8 cellular contexts compared by ENCODE assay signal in genomic region chr6:44312901-44313788, GRCh38. TPM values are rescaled to one million over a fixed set of nuclear protein-coding genes. Genes with fewer than 3 reads are reported as not detected.
DNase-seq lines count a peak whose midpoint lies in the region; ATAC-seq, FAIRE-seq and TF ChIP-seq lines count a peak whose summit lies in the region.

Gene AARS2, minus strand, starts transcription at chr6:44313347. Its CDS starts 24 bp downstream, at chr6:44313323.

- peak within 1 kb of the TSS; percentile 93 for H3K27ac Mint-ChIP-seq in T-helper 1 cell treated with Interleukin-12 subunit alpha and Interleukin-12 subunit beta and Interleukin-4 antibody, amounts not matched to agents 30 μg/mL and 1 μg/mL, for 36 hours

- H3K36me3 ChIP-seq in right atrium auricular region: peaks cover 31% of the 10 kb centered on the region
- H3K36me3 ChIP-seq in psoas muscle (ENCODE audit: insufficient read depth in 1 of 2, low read depth in 1 of 2): peaks cover 0 to 36% of the 10 kb centered on the region in 2 donors

- FAIRE-seq in urothelium cell line (lab: Jason Lieb, UNC): peak; percentile 61

- peak within 1 kb of the TSS; percentile 68 to 77 for H3K27ac ChIP-seq in right atrium auricular region
- peak within 1 kb of the TSS; percentile 74 for H3K27ac ChIP-seq in psoas muscle

- H3K36me3 Mint-ChIP-seq in T-helper 1 cell treated with Interleukin-12 subunit alpha and Interleukin-12 subunit beta and Interleukin-4 antibody, amounts not matched to agents 30 μg/mL and 1 μg/mL, for 36 hours (ENCODE audit: low read depth): peaks cover 15% of the 10 kb centered on the region

- no peaks in the 10 kb centered on the region for H3K9me3 ChIP-seq in right atrium auricular region
- no peaks in the 10 kb centered on the region for H3K9me3 ChIP-seq in psoas muscle

- peak within 1 kb of the TSS; percentile 87 to 98 for H3K4me3 ChIP-seq in right atrium auricular region
- peak within 1 kb of the TSS; percentile 95 for H3K4me3 ChIP-seq in psoas muscle

- H3K27me3 ChIP-seq in right atrium auricular region (no peaks in the 10 kb centered on the region), psoas muscle (ENCODE audit: insufficient read depth in 3 of 3, low read length in 2 of 3) (no peaks in the 10 kb centered on the region)

- TF ChIP-seq CTCF in GM13977 (IDR thresholded peaks at IDR 0.05; ENCODE audit: extremely low read depth, insufficient read depth, missing control alignments) (peak; percentile 98), right atrium auricular region (IDR thresholded peaks at IDR 0.05) (peak; percentile 97 to 98), psoas muscle (IDR thresholded peaks at IDR 0.05) (peak; percentile 97)

- WGBS in psoas muscle, 3 donors: 1 to 2% (median 1%) methylated on average over 49 to 52 of the region's 52 CpGs

- intact Hi-C loops in psoas muscle (cut with DNase I): no loop called here

- in situ Hi-C loops in GM13977 (cut with MboI; ENCODE audit: low pct_unique_long_range_greater_than_20kb, low sequenced_read_pairs, unreplicated experiment): no loop called here

- H3K9me3 Mint-ChIP-seq in T-helper 1 cell treated with Interleukin-12 subunit alpha and Interleukin-12 subunit beta and Interleukin-4 antibody, amounts not matched to agents 30 μg/mL and 1 μg/mL, for 36 hours: no peaks in the 10 kb centered on the region

- H3K4me1 ChIP-seq in right atrium auricular region (peaks cover 0 to 14% of the 10 kb centered on the region in 2 donors), psoas muscle (peaks cover 6% of the 10 kb centered on the region)

- peak; percentile 89 for DNase-seq in GM13977 (ENCODE audit: low spot score)
- DNase-seq in NCI-H146 treated with DMSO at 0.1 percent for 48 hours (lab: John Stamatoyannopoulos, UW; ENCODE audit: unreplicated experiment): peak; percentile 91
- peak; percentile 9 to 86 (median 66) for DNase-seq in amygdala (lab: John Stamatoyannopoulos, UW)
- peak; percentile 80 for DNase-seq in right atrium auricular region (ENCODE audit: low spot score)
- peak; percentile 89 to 94 for DNase-seq in psoas muscle
- peak; percentile 92 for DNase-seq in urothelium cell line (ENCODE audit: low spot score)

- peaks cover 7% of the 10 kb centered on the region for H3K27me3 Mint-ChIP-seq in T-helper 1 cell treated with Interleukin-12 subunit alpha and Interleukin-12 subunit beta and Interleukin-4 antibody, amounts not matched to agents 30 μg/mL and 1 μg/mL, for 36 hours (ENCODE audit: low read depth)

- ATAC-seq in HG02870 (IDR thresholded peaks at IDR 0.05; ENCODE audit: unreplicated experiment) (peak; percentile 92), psoas muscle (peak; percentile 95 to 99 (median 98))

- peak within 1 kb of the TSS; percentile 97 for H3K4me3 Mint-ChIP-seq in T-helper 1 cell treated with Interleukin-12 subunit alpha and Interleukin-12 subunit beta and Interleukin-4 antibody, amounts not matched to agents 30 μg/mL and 1 μg/mL, for 36 hours

- peaks cover 13% of the 10 kb centered on the region for H3K4me1 Mint-ChIP-seq in T-helper 1 cell treated with Interleukin-12 subunit alpha and Interleukin-12 subunit beta and Interleukin-4 antibody, amounts not matched to agents 30 μg/mL and 1 μg/mL, for 36 hours (ENCODE audit: low read depth)

RNA-seq across cellular contexts. Expression of gene AARS2, which starts in this region (rescaled TPM):
- total RNA-seq in right atrium auricular region (1 to 10 TPM; 6.5 to 7.4 TPM), psoas muscle (1 to 10 TPM; 4.4 to 7.4 (median 5.1) TPM)
- polyA plus RNA-seq in psoas muscle: 1 to 10 TPM; 2.2 to 4.3 (median 3.0) TPM

Comparison
In these comparisons a context has a peak if more than half of its experiments do, and no peak if none do; other contexts are left out.
1. Peak in every context shown above with its lines: DNase-seq, ATAC-seq, H3K4me3 ChIP-seq and H3K27ac ChIP-seq.